Comparison of ENCODE assay signal across 7 cellular contexts in the genomic region with DNA sequence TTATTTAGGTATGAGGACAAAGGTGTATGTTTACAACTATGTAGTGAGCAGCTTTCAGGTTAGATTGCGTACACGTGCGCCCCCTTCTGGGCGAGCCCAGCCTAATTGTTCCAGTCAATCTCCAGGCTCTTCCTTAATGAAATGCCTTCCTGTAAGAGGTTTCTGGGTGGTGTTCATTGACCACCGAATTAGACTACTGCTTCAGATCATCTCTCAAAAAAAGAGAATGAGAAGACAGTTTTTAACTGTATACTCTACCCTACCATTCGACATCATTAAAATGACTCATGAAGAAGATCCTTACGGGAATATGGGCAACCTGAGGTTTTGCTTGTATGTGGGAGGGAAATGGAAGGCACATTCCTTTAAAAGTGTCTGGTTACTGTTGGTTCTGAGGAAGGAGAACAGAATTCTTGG. TPM values are rescaled to one million over a fixed set of nuclear protein-coding genes. Genes with fewer than 3 reads are reported as not detected.
DNase-seq lines count a peak whose midpoint lies in the region; FAIRE-seq and TF ChIP-seq lines count a peak whose summit lies in the region.

No MANE protein-coding gene starts in this region.

- peak overlapping the region; percentile 39 for H3K4me3 ChIP-seq in MG63
- no peak overlapping the region for H3K4me3 ChIP-seq in epithelial cell of esophagus (ENCODE audit: low read length)
- peak overlapping the region; percentile 31 to 36 for H3K4me3 ChIP-seq in muscle layer of duodenum (ENCODE audit: low read depth in 1 of 2, low read length in 2 of 2)
- no peak overlapping the region for H3K4me3 ChIP-seq in tibial artery

- in situ Hi-C loops in GM13977 (cut with MboI; ENCODE audit: low pct_unique_long_range_greater_than_20kb, low sequenced_read_pairs, unreplicated experiment): no loop called here

- H3K27ac ChIP-seq in muscle layer of duodenum (ENCODE audit: low read length): peak overlapping the region; percentile 36
- H3K27ac ChIP-seq in tibial artery: peak overlapping the region in 1 of 2 donors; percentile 24

- H3K4me1 ChIP-seq in muscle layer of duodenum (ENCODE audit: control insufficient read depth in 1 of 2, insufficient read depth in 2 of 2, low read length in 2 of 2) (peaks cover 0 to 6% of the 10 kb centered on the region in 2 donors), tibial artery (peaks cover 0 to 4% (median 0%) of the 10 kb centered on the region in 4 donors)

- no peak for TF ChIP-seq POLR2A in H54 (IDR thresholded peaks at IDR 0.05; ENCODE audit: low read depth, low read length)

- H3K9me3 ChIP-seq in MG63 (no peaks in the 10 kb centered on the region), muscle layer of duodenum (ENCODE audit: control insufficient read depth in 1 of 2, low read length in 2 of 2) (no peaks in the 10 kb centered on the region), tibial artery (no peaks in the 10 kb centered on the region)

- DNase-seq in GM13977 (ENCODE audit: low spot score) (peak; percentile 13), H54 (ENCODE audit: insufficient read length, low spot score) (no peak), MG63 (peak; percentile 48), UCSD-AML1 (lab: John Stamatoyannopoulos, UW; ENCODE audit: unreplicated experiment) (peak; percentile 62), epithelial cell of esophagus (ENCODE audit: low read depth) (peak; percentile 69), tibial artery (peak; percentile 72 to 83)

- H3K36me3 ChIP-seq in MG63: peaks cover 3% of the 10 kb centered on the region
- no peaks in the 10 kb centered on the region for H3K36me3 ChIP-seq in muscle layer of duodenum (ENCODE audit: control insufficient read depth in 1 of 2, insufficient read depth in 2 of 2, low read length in 2 of 2)
- H3K36me3 ChIP-seq in tibial artery: no peaks in the 10 kb centered on the region

- intact Hi-C loops in tibial artery (cut with DNase I; ENCODE audit: low total_unique reads): no loop called here

- TF ChIP-seq CTCF in GM13977 (IDR thresholded peaks at IDR 0.05; ENCODE audit: extremely low read depth, insufficient read depth, missing control alignments) (peak; percentile 68), epithelial cell of esophagus (IDR thresholded peaks at IDR 0.05; ENCODE audit: insufficient read depth, low read depth, low read length, missing control alignments) (peak; percentile 77), tibial artery (IDR thresholded peaks at IDR 0.05) (peak; percentile 32 to 33)

- H3K27me3 ChIP-seq in MG63 (no peaks in the 10 kb centered on the region), muscle layer of duodenum (ENCODE audit: low read depth, low read length) (no peaks in the 10 kb centered on the region), tibial artery (no peaks in the 10 kb centered on the region)

- FAIRE-seq in H54 (lab: Jason Lieb, UNC): peak; percentile 76

RNA-seq across cellular contexts. Expression of gene LUM, which starts 2.1 kb away (rescaled TPM):
- 69.9 and 94.9 TPM in 2 replicates for total RNA-seq in MG63 (2014; rRNA removed; shearing (Covaris generic); ENCODE audit: low replicate concordance)

RNA-seq across cellular contexts. Expression of gene KERA, which starts 51.3 kb away (rescaled TPM):
- total RNA-seq in MG63 (2014; rRNA removed; shearing (Covaris generic); ENCODE audit: low replicate concordance): not detected in 2 replicates

Comparison
In these comparisons a context has a peak if more than half of its experiments do, and no peak if none do; other contexts are left out.
1. H3K4me3 ChIP-seq: peak in MG63 (single experiment) and muscle layer of duodenum (2 of 2); none in epithelial cell of esophagus (single experiment) and tibial artery (0 of 2).
2. Peak in every context shown above with its lines, with median percentiles within 50 percentile points of each other: CTCF ChIP-seq.